In genomic region chr6:156563710-156564109, GRCh38 we compare ENCODE assay signal across 10 cellular contexts.
DNase-seq lines count a peak whose midpoint lies in the region; ATAC-seq and TF ChIP-seq lines count a peak whose summit lies in the region.
"Had no signal": no experiment of that assay in that cellular context is flagged by ENCODE, and none has a peak within 500 bp of the region (broad histone marks: within the 10 kb centered on the region; RNA-seq: fewer than 3 reads in every experiment).

No MANE protein-coding gene starts in this region.

- TF ChIP-seq CTCF in lower lobe of right lung (IDR thresholded peaks at IDR 0.05), result no peak
- no peak for TF ChIP-seq CTCF in stomach (IDR thresholded peaks at IDR 0.05)

- intact Hi-C loops in lower lobe of right lung (cut with DNase I) (no loop called here), stomach (cut with DNase I; ENCODE audit: low total_unique reads) (loop anchor here (10.0 kb wide), 2 partner anchors 131 to 201 kb away; no protein-coding TSS in a partner anchor)

- no peak overlapping the region for H3K4me3 ChIP-seq in lower lobe of right lung
- no peak overlapping the region for H3K4me3 ChIP-seq in effector memory CD4-positive, alpha-beta T cell (ENCODE audit: insufficient read depth, low read depth, low read length, poor library complexity, severe bottlenecking)
- no peak overlapping the region for H3K4me3 ChIP-seq in stomach

- ATAC-seq in HG02885 (IDR thresholded peaks at IDR 0.05; ENCODE audit: poor library complexity, unreplicated experiment) (peak; percentile 10), lower lobe of right lung (peak; percentile 66 to 81)

- H3K9me3 ChIP-seq in lower lobe of right lung (peaks cover 6% of the 10 kb centered on the region), stomach (peaks cover 0 to 9% (median 2%) of the 10 kb centered on the region in 4 donors)
- no peaks in the 10 kb centered on the region for H3K9me3 ChIP-seq in effector memory CD4-positive, alpha-beta T cell (ENCODE audit: control insufficient read depth, low read length)

- no peak for TF ChIP-seq POLR2A in stomach (IDR thresholded peaks at IDR 0.05)

- H3K36me3 ChIP-seq in lower lobe of right lung, result no peaks in the 10 kb centered on the region
- H3K36me3 ChIP-seq in effector memory CD4-positive, alpha-beta T cell (ENCODE audit: control insufficient read depth, insufficient read depth, low read length), result no peaks in the 10 kb centered on the region
- H3K36me3 ChIP-seq in stomach, result no peaks in the 10 kb centered on the region

- DNase-seq in NCI-H2107 (lab: John Stamatoyannopoulos, UW) (peak; percentile 86), RPMI8226 (peak; percentile 30), lower lobe of right lung (no peak), HT-29 (ENCODE audit: low spot score) (no peak), AML-193 (lab: John Stamatoyannopoulos, UW) (no peak), stomach (no peak)
- DNase-seq in effector memory CD4-positive, alpha-beta T cell, result no peak

- no peak for TF ChIP-seq EP300 in stomach (IDR thresholded peaks at IDR 0.05)

- H3K27ac ChIP-seq in lower lobe of right lung (no peak overlapping the region), stomach (peak overlapping the region in 1 of 5 donors; percentile 16)
- H3K27ac ChIP-seq in effector memory CD4-positive, alpha-beta T cell (ENCODE audit: insufficient read depth, low read length, poor library complexity, severe bottlenecking), result no peak overlapping the region
- H3K27ac ChIP-seq: HL-60, RWPE1 had no signal

- 28 to 32% (median 30%) methylated on average over 9 of the region's 9 CpGs for WGBS in stomach, 5 donors

- no peaks in the 10 kb centered on the region for H3K27me3 ChIP-seq in lower lobe of right lung (ENCODE audit: low read depth)
- H3K27me3 ChIP-seq in effector memory CD4-positive, alpha-beta T cell (replicated peaks; ENCODE audit: control insufficient read depth, insufficient read depth, low read length, poor library complexity, severe bottlenecking), result no peaks in the 10 kb centered on the region
- no peaks in the 10 kb centered on the region for H3K27me3 ChIP-seq in stomach

- H3K4me1 ChIP-seq in lower lobe of right lung (no peaks in the 10 kb centered on the region), stomach (peaks cover 0 to 13% (median 6%) of the 10 kb centered on the region in 4 donors)
- H3K4me1 ChIP-seq in effector memory CD4-positive, alpha-beta T cell (ENCODE audit: control insufficient read depth, insufficient read depth, low read length, poor library complexity, severe bottlenecking), result peaks cover 5% of the 10 kb centered on the region

Comparison
In these comparisons a context has a peak if more than half of its experiments do, and no peak if none do; other contexts are left out.
1. DNase-seq: peak in NCI-H2107 (single experiment) and RPMI8226 (single experiment); none in lower lobe of right lung (single experiment), HT-29 (single experiment), effector memory CD4-positive, alpha-beta T cell (0 of 3), AML-193 (0 of 2) and stomach (single experiment).